9 cellular contexts compared by ENCODE assay signal in genomic region chr9:91771027-91771426, GRCh38.
DNase-seq lines count a peak whose midpoint lies in the region; ATAC-seq and TF ChIP-seq lines count a peak whose summit lies in the region.
"Had no signal": no experiment of that assay in that cellular context is flagged by ENCODE, and none has a peak within 500 bp of the region (broad histone marks: within the 10 kb centered on the region; RNA-seq: fewer than 3 reads in every experiment).

No MANE protein-coding gene starts in this region.

- no peak overlapping the region for H3K27ac ChIP-seq in neural cell (ENCODE audit: low read length)

- no peak overlapping the region for H3K27ac Mint-ChIP-seq in activated CD4-positive, alpha-beta T cell treated with anti-CD3 and anti-CD28 coated beads for 36 hours

- ATAC-seq in activated CD4-positive, alpha-beta T cell treated with anti-CD3 and anti-CD28 coated beads for 36 hours: no peak
- no peak for ATAC-seq in GM21723 (IDR thresholded peaks at IDR 0.05; ENCODE audit: unreplicated experiment)

- TF ChIP-seq EP300 in neural cell (conservative IDR thresholded peaks at IDR 0.05; ENCODE audit: poor library complexity, severe bottlenecking): no peak

- no peaks in the 10 kb centered on the region for H3F3A ChIP-seq in neural cell (ENCODE audit: insufficient read depth, low read length, poor library complexity, severe bottlenecking)

- no peaks in the 10 kb centered on the region for H4K20me1 ChIP-seq in neural cell (ENCODE audit: insufficient read depth)

- no peak overlapping the region for H3K4me2 ChIP-seq in neural cell (ENCODE audit: low read length)

- H3K9ac ChIP-seq in neural cell (ENCODE audit: low read length): no peak overlapping the region

- H3K4me1 Mint-ChIP-seq in activated CD4-positive, alpha-beta T cell treated with anti-CD3 and anti-CD28 coated beads for 36 hours: no peaks in the 10 kb centered on the region

- H3K9me3 Mint-ChIP-seq in activated CD4-positive, alpha-beta T cell treated with anti-CD3 and anti-CD28 coated beads for 36 hours (ENCODE audit: low read depth): no peaks in the 10 kb centered on the region

- TF ChIP-seq CTCF in epithelial cell of esophagus (IDR thresholded peaks at IDR 0.05; ENCODE audit: insufficient read depth, low read depth, low read length, missing control alignments) (peak; percentile 38), neural cell (IDR thresholded peaks at IDR 0.05; ENCODE audit: poor library complexity, severe bottlenecking) (peak; percentile 14)

- H3K4me3 ChIP-seq in epithelial cell of esophagus (ENCODE audit: low read length) (no peak overlapping the region), neural cell (ENCODE audit: low read length) (no peak overlapping the region)

- no peak overlapping the region for H3K4me3 Mint-ChIP-seq in activated CD4-positive, alpha-beta T cell treated with anti-CD3 and anti-CD28 coated beads for 36 hours

- no peaks in the 10 kb centered on the region for H3K9me2 ChIP-seq in neural cell (ENCODE audit: insufficient read depth, low read length)

- H3K36me3 ChIP-seq in neural cell (ENCODE audit: insufficient read depth, low read length): no peaks in the 10 kb centered on the region

- no peaks in the 10 kb centered on the region for H3K9me3 ChIP-seq in neural cell (ENCODE audit: low read length)

- H3K79me2 ChIP-seq in neural cell (replicated peaks; ENCODE audit: insufficient read depth, low read length): no peaks in the 10 kb centered on the region

- H3K27me3 Mint-ChIP-seq in activated CD4-positive, alpha-beta T cell treated with anti-CD3 and anti-CD28 coated beads for 36 hours: peaks cover 26% of the 10 kb centered on the region

- no peak overlapping the region for H2AFZ ChIP-seq in neural cell (ENCODE audit: low read depth, low read length)

- H3K27me3 ChIP-seq in neural cell (ENCODE audit: insufficient read depth, low read depth, low read length): no peaks in the 10 kb centered on the region

- CTCF ChIA-PET in activated CD4-positive, alpha-beta T cell treated with anti-CD3 and anti-CD28 coated beads for 36 hours (lab: Charles Lee): interaction anchor here (0.9 to 1.3 kb wide), 4 partner anchors 12 to 179 kb away, joined by 3 to 8 read pairs (median 4); partner anchors contain the start of gene ROR2

- intact Hi-C loops in activated CD4-positive, alpha-beta T cell treated with anti-CD3 and anti-CD28 coated beads for 36 hours (cut with DNase I, micrococcal nuclease): no loop called here

- no peaks in the 10 kb centered on the region for H3K36me3 Mint-ChIP-seq in activated CD4-positive, alpha-beta T cell treated with anti-CD3 and anti-CD28 coated beads for 36 hours (ENCODE audit: low read depth)

- TF ChIP-seq RAD21 in neural cell (conservative IDR thresholded peaks at IDR 0.05): no peak

- DNase-seq in Daoy (ENCODE audit: low read depth) (peak; percentile 86), NCI-H226 (peak; percentile 88), epithelial cell of esophagus (ENCODE audit: low read depth) (peak; percentile 59), OCI-M1 (lab: John Stamatoyannopoulos, UW) (no peak), SKM-1 (lab: John Stamatoyannopoulos, UW; ENCODE audit: unreplicated experiment) (no peak)
- DNase-seq in activated CD4-positive, alpha-beta T cell treated with anti-CD3 and anti-CD28 coated beads for 36 hours: no peak
- DNase-seq: activated CD4-positive, alpha-beta T cell treated with anti-CD3 and anti-CD28 coated beads for 4 hours had no signal

- POLR2A ChIA-PET in activated CD4-positive, alpha-beta T cell treated with anti-CD3 and anti-CD28 coated beads for 36 hours (lab: Charles Lee): no interaction called here

TF ChIP-seq in neural cell, 6 proteins besides CTCF, POLR2A, EP300 and RAD21:
- TF ChIP-seq POLR2AphosphoS5 (IDR thresholded peaks at IDR 0.05): no peak
- TF ChIP-seq SMC3 (conservative IDR thresholded peaks at IDR 0.05; ENCODE audit: poor library complexity): no peak
- TF ChIP-seq REST (IDR thresholded peaks at IDR 0.05; ENCODE audit: borderline replicate concordance): no peak

Comparison
In these comparisons a context has a peak if more than half of its experiments do, and no peak if none do; other contexts are left out.
1. DNase-seq: peak in Daoy (single experiment), NCI-H226 (single experiment) and epithelial cell of esophagus (single experiment); none in activated CD4-positive, alpha-beta T cell treated with anti-CD3 and anti-CD28 coated beads for 36 hours (single experiment), OCI-M1 (single experiment) and SKM-1 (single experiment).